ENCODE assay signal across 8 cellular contexts in the genomic region with DNA sequence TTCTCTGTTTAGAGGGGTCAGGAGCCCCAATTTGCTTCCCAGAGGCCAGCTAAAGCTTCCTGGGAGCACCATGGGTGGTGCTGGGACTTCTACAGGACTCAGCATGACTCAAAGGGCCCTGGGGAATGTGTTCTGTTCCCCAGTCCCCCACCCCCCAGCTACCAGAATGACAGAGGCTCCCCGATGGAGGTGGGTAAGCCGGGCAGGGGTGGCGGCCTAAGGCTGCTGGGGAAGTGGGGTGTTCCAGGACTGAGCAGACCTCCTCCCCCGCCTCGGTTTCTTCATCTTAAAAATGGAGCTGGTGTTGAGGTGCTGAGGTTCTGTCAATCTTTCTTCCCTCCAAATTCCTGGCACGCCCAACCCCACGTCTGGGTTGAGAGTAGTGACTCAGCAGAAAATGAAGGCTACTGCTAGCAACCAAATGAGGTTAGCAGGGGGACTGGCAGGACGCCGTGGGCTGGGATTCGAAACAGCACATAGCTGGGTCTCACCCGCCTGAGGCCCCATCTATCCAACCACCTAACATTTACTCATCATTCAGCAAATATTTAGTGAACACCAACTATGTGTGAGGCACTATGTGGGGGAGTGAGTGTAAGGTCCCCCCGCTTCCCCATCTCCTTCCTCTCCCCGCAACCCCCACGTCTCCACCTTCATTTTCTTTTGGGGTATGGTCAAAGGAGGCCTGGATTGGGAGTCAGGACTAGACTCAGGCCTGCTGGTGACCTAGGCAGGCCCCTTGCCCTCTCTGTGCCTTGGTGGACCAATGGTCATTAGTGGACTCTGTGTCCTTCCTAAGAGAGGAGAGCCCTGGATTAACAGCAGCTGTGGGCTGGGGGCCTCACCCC. TPM values are rescaled to one million over a fixed set of nuclear protein-coding genes. Genes with fewer than 3 reads are reported as not detected.
DNase-seq lines count a peak whose midpoint lies in the region; ATAC-seq, FAIRE-seq and TF ChIP-seq lines count a peak whose summit lies in the region.
"Had no signal": no experiment of that assay in that cellular context is flagged by ENCODE, and none has a peak within 500 bp of the region (broad histone marks: within the 10 kb centered on the region; RNA-seq: fewer than 3 reads in every experiment).

No MANE protein-coding gene starts in this region.

- FAIRE-seq in G401.6 (lab: Jason Lieb, UNC), result peak; percentile 86
- FAIRE-seq: TTC549 had no signal

- H3K9ac ChIP-seq in duodenal mucosa (ENCODE audit: low read depth in 1 of 2, low read length in 2 of 2), result no peak overlapping the region

- no peaks in the 10 kb centered on the region for H3K36me3 ChIP-seq in duodenal mucosa (ENCODE audit: control insufficient read depth in 1 of 2, insufficient read depth in 2 of 2, low read length in 2 of 2)
- no peaks in the 10 kb centered on the region for H3K36me3 ChIP-seq in WERI-Rb-1

- H3K27ac ChIP-seq in duodenal mucosa (ENCODE audit: low read depth, low read length) (peak overlapping the region; percentile 46), WERI-Rb-1 (no peak overlapping the region; the same call in 1 of the 2 replicates)

- H3K27me3 ChIP-seq in duodenal mucosa (ENCODE audit: control insufficient read depth in 1 of 2, insufficient read depth in 2 of 2, low read length in 2 of 2) (peaks cover 0 to 3% of the 10 kb centered on the region in 2 donors), WERI-Rb-1 (ENCODE audit: insufficient read depth, low read depth, severe bottlenecking) (no peaks in the 10 kb centered on the region)

- no peak for TF ChIP-seq CTCF in WERI-Rb-1 (IDR thresholded peaks at IDR 0.05; ENCODE audit: low read depth, low read length)

- DNase-seq in NCI-H69 (lab: John Stamatoyannopoulos, UW) (peak; percentile 35), myocyte (ENCODE audit: low read depth) (peak; percentile 61), WERI-Rb-1 (no peak)

- H3K4me3 ChIP-seq in duodenal mucosa (ENCODE audit: low read depth in 1 of 2, low read length in 2 of 2), result no peak overlapping the region
- H3K4me3 ChIP-seq in WERI-Rb-1 (ENCODE audit: low read depth, low read length), result no peak overlapping the region

- peaks cover 4 to 14% of the 10 kb centered on the region in 2 donors for H3K4me1 ChIP-seq in duodenal mucosa (ENCODE audit: control insufficient read depth in 1 of 2, insufficient read depth in 2 of 2, low read length in 2 of 2)

- H3K9me3 ChIP-seq in duodenal mucosa (ENCODE audit: control insufficient read depth in 1 of 2, low read length in 2 of 2) (no peaks in the 10 kb centered on the region), WERI-Rb-1 (ENCODE audit: severe bottlenecking) (peaks cover 10% of the 10 kb centered on the region)

- ATAC-seq in HG03045 (IDR thresholded peaks at IDR 0.05; ENCODE audit: unreplicated experiment) (no peak), HG03139 (IDR thresholded peaks at IDR 0.05; ENCODE audit: unreplicated experiment) (no peak)

RNA-seq across cellular contexts. Expression of gene C9orf50, which starts 50.2 kb away (rescaled TPM):
- total RNA-seq in myocyte, result not detected in 2 replicates
- polyA plus RNA-seq in myocyte (2012), result 0.34 TPM

RNA-seq across cellular contexts. Expression of gene NTMT1, which starts 55.3 kb away (rescaled TPM):
- 30.9 and 35.9 TPM in 2 replicates for total RNA-seq in myocyte
- polyA plus RNA-seq in myocyte (2012), result 62.9 TPM
